In genomic region chr11:96470521-96470920, GRCh38 we compare ENCODE assay signal across 1 cellular context.
TF ChIP-seq lines count a peak whose summit lies in the region.

No MANE protein-coding gene starts in this region.

TF ChIP-seq in SK-N-SH treated with all-trans-retinoic acid at 6 μM for 48 hours, 23 proteins besides CTCF, POLR2A, EP300 and RAD21 (continued from another document):
- TF ChIP-seq ARNTL (CRISPR knock-in tag; IDR thresholded peaks at IDR 0.05; ENCODE audit: borderline replicate concordance, low read depth): no peak
TF ChIP-seq in SK-N-SH treated with all-trans-retinoic acid at 6 μM for 48 hours: peak in this region for 0.
